Comparison of ENCODE assay signal across 1 cellular context in genomic region chr6:73805982-73806381, GRCh38.
TF ChIP-seq lines count a peak whose summit lies in the region.
"Not testable (repeated sequence)": the region's sequence is repeated elsewhere in the genome, so short reads cannot be mapped to it uniquely, and the experiment has no call there.

No MANE protein-coding gene starts in this region.

- CTCF ChIA-PET in HEK293 (lab: Yijun Ruan, JAX) = not testable (repeated sequence)

- TF ChIP-seq CTCF in HEK293 (tag by site-specific recombination; IDR thresholded peaks at IDR 0.05) = not testable (repeated sequence)

- H3K4me1 ChIP-seq in HEK293 (ENCODE audit: control insufficient read depth, insufficient read depth, low read length) = not testable (repeated sequence)

- not testable (repeated sequence) for H3K27ac ChIP-seq in HEK293 (ENCODE audit: extremely low read depth, low read depth, low read length)

- POLR2A ChIA-PET in HEK293 (lab: Yijun Ruan, JAX) = not testable (repeated sequence)

- not testable (repeated sequence) for H3K36me3 ChIP-seq in HEK293 (ENCODE audit: control insufficient read depth in 2 of 2, insufficient read depth in 1 of 2, low read length in 2 of 2)

- not testable (repeated sequence) for H3K9me3 ChIP-seq in HEK293 (ENCODE audit: control insufficient read depth, insufficient read depth, low read depth, low read length)

- not testable (repeated sequence) for H3K4me3 ChIP-seq in HEK293 (ENCODE audit: low read depth, low read length)

TF ChIP-seq in HEK293, 187 proteins besides CTCF, POLR2A, EP300 and RAD21:
- TF ChIP-seq ZNF146 (tag by site-specific recombination; IDR thresholded peaks at IDR 0.05) (peak; percentile 92), ZNF580 (tag by site-specific recombination; IDR thresholded peaks at IDR 0.05) (0 out of 2 replicates have a peak, but pooled peaks have one; percentile 35)
